12 cellular contexts compared by ENCODE assay signal in the genomic region with DNA sequence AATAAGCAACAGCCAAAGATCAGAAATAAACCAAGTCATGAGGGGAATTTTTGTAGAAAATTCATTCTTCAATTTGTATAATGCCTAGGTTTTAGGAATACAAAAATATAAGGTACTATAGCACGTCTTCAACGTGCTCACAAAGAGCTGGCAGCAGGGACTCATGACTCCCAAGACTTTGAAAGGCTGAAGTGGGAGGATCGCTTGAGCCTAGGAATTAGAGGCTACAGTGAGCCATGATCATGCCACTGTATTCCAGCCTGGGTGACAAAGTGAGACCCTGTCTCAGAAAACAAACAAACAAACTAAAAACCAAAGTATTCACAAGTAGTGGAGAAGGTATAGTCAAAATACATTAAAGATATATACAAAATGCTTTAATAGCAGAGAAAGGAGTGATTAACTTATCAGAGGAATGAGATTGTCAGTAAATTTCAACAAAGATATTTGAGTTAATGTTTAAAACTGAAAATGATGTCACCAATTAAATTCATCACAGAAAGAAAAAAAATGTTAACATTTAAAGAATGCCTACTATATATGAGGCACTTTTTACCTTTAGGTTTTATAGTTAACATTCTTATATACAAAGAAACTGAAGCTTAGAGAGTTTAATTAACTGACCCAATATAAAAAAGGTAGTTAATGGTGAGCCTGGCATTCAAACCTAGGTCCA. TPM values are rescaled to one million over a fixed set of nuclear protein-coding genes. Genes with fewer than 3 reads are reported as not detected.
DNase-seq lines count a peak whose midpoint lies in the region; ATAC-seq and TF ChIP-seq lines count a peak whose summit lies in the region.
"Had no signal": no experiment of that assay in that cellular context is flagged by ENCODE, and none has a peak within 500 bp of the region (broad histone marks: within the 10 kb centered on the region; RNA-seq: fewer than 3 reads in every experiment).

No MANE protein-coding gene starts in this region.

- TF ChIP-seq CTCF in foreskin keratinocyte (conservative IDR thresholded peaks at IDR 0.05) (no peak), body of pancreas (IDR thresholded peaks at IDR 0.05) (no peak)

- H3K27ac Mint-ChIP-seq in activated naive CD4-positive, alpha-beta T cell treated with anti-CD3 and anti-CD28 coated beads for 36 hours: peak overlapping the region; percentile 43
- H3K27ac Mint-ChIP-seq in T-cell: peak overlapping the region in 1 of 2 donors; percentile 50
- peak overlapping the region; percentile 61 for H3K27ac Mint-ChIP-seq in stimulated activated effector memory CD8-positive, alpha-beta T cell treated with anti-CD3 and anti-CD28 coated beads, Interleukin-12 subunit alpha, Interleukin-12 subunit beta, amount 100 ng/mL, for 72 hours

- 70 to 81% methylated on average over 3 of the region's 3 CpGs for WGBS in body of pancreas, 2 donors

- H3K4me3 ChIP-seq in body of pancreas: no peak overlapping the region
- H3K4me3 ChIP-seq: gastrocnemius medialis had no signal

- no peaks in the 10 kb centered on the region for H3K27me3 Mint-ChIP-seq in activated naive CD4-positive, alpha-beta T cell treated with anti-CD3 and anti-CD28 coated beads for 36 hours (ENCODE audit: low read depth)
- no peaks in the 10 kb centered on the region for H3K27me3 Mint-ChIP-seq in T-cell

- no peaks in the 10 kb centered on the region for H3K36me3 ChIP-seq in body of pancreas (replicated peaks in 1 of 2; ENCODE audit: insufficient read depth in 1 of 2, low read depth in 2 of 2)
- H3K36me3 ChIP-seq: gastrocnemius medialis had no signal

- H3K36me3 Mint-ChIP-seq in activated naive CD4-positive, alpha-beta T cell treated with anti-CD3 and anti-CD28 coated beads for 36 hours (ENCODE audit: low read depth): peaks cover 17% of the 10 kb centered on the region
- H3K36me3 Mint-ChIP-seq in T-cell: peaks cover 15% of the 10 kb centered on the region
- H3K36me3 Mint-ChIP-seq in stimulated activated effector memory CD8-positive, alpha-beta T cell treated with anti-CD3 and anti-CD28 coated beads, Interleukin-12 subunit alpha, Interleukin-12 subunit beta, amount 100 ng/mL, for 72 hours: peaks cover 74% of the 10 kb centered on the region

- DNase-seq in activated naive CD4-positive, alpha-beta T cell treated with anti-CD3 and anti-CD28 coated beads for 36 hours: no peak
- no peak for DNase-seq in activated naive CD4-positive, alpha-beta T cell treated with anti-CD3 and anti-CD28 coated beads, Interleukin-2, amount 50 U/mL, for 16 hours
- DNase-seq in T-cell (no peak), foreskin keratinocyte (no peak), body of pancreas (no peak)
- DNase-seq in stimulated activated effector memory CD8-positive, alpha-beta T cell treated with anti-CD3 and anti-CD28 coated beads, Interleukin-12 subunit alpha, Interleukin-12 subunit beta, amount 100 ng/mL, for 72 hours (ENCODE audit: low spot score in 2 of 2): no peak
- DNase-seq in activated CD8-positive, alpha-beta memory T cell treated with anti-CD3 and anti-CD28 coated beads, Interleukin-2, amount 50 U/mL, for 48 hours: no peak
- DNase-seq: gastrocnemius medialis, NCI-H1092, NCI-H524 had no signal

- H3K9me3 Mint-ChIP-seq in activated naive CD4-positive, alpha-beta T cell treated with anti-CD3 and anti-CD28 coated beads for 36 hours: no peaks in the 10 kb centered on the region
- no peaks in the 10 kb centered on the region for H3K9me3 Mint-ChIP-seq in T-cell
- no peaks in the 10 kb centered on the region for H3K9me3 Mint-ChIP-seq in stimulated activated effector memory CD8-positive, alpha-beta T cell treated with anti-CD3 and anti-CD28 coated beads, Interleukin-12 subunit alpha, Interleukin-12 subunit beta, amount 100 ng/mL, for 72 hours

- H3K27ac ChIP-seq in foreskin keratinocyte (no peak overlapping the region), body of pancreas (no peak overlapping the region)

- H3K4me1 Mint-ChIP-seq in activated naive CD4-positive, alpha-beta T cell treated with anti-CD3 and anti-CD28 coated beads for 36 hours (ENCODE audit: low read depth): peaks cover 57% of the 10 kb centered on the region
- peaks cover 70 to 87% (median 85%) of the 10 kb centered on the region in 3 donors for H3K4me1 Mint-ChIP-seq in T-cell
- peaks cover 67% of the 10 kb centered on the region for H3K4me1 Mint-ChIP-seq in stimulated activated effector memory CD8-positive, alpha-beta T cell treated with anti-CD3 and anti-CD28 coated beads, Interleukin-12 subunit alpha, Interleukin-12 subunit beta, amount 100 ng/mL, for 72 hours

- ATAC-seq in T-cell (replicated peaks in 1 of 4) (no peak), foreskin keratinocyte (peak; percentile 40), body of pancreas (no peak)
- no peak for ATAC-seq in stimulated activated effector memory CD8-positive, alpha-beta T cell treated with anti-CD3 and anti-CD28 coated beads, Interleukin-12 subunit alpha, Interleukin-12 subunit beta, amount 100 ng/mL, for 72 hours
- ATAC-seq in activated CD4-positive, CD25-positive, alpha-beta regulatory T cell treated with anti-CD3 and anti-CD28 coated beads, Interleukin-2, amount 50 U/mL, for 24 hours: no peak
- ATAC-seq: gastrocnemius medialis, sciatic nerve had no signal

- intact Hi-C loops in activated naive CD4-positive, alpha-beta T cell treated with anti-CD3 and anti-CD28 coated beads for 36 hours (cut with micrococcal nuclease): no loop called here
- intact Hi-C loops in body of pancreas (cut with DNase I): no loop called here

- CTCF ChIA-PET in activated naive CD4-positive, alpha-beta T cell treated with anti-CD3 and anti-CD28 coated beads for 36 hours (lab: Charles Lee): no interaction called here
- CTCF ChIA-PET in T-cell (lab: Charles Lee): no interaction called here

- H3K4me1 ChIP-seq in foreskin keratinocyte (peaks cover 9% of the 10 kb centered on the region), body of pancreas (peaks cover 54% of the 10 kb centered on the region)

- POLR2A ChIA-PET in T-cell (lab: Charles Lee): interaction anchor here (0.6 to 1.4 kb wide), 3 partner anchors 9 to 22 kb away, joined by 3 to 8 read pairs (median 7); no protein-coding TSS in a partner anchor

- no peak for TF ChIP-seq POLR2A in body of pancreas (IDR thresholded peaks at IDR 0.05)

- H3K4me3 Mint-ChIP-seq in activated naive CD4-positive, alpha-beta T cell treated with anti-CD3 and anti-CD28 coated beads for 36 hours: peak overlapping the region; percentile 39
- peak overlapping the region; percentile 64 to 100 (median 72) for H3K4me3 Mint-ChIP-seq in T-cell
- H3K4me3 Mint-ChIP-seq in stimulated activated effector memory CD8-positive, alpha-beta T cell treated with anti-CD3 and anti-CD28 coated beads, Interleukin-12 subunit alpha, Interleukin-12 subunit beta, amount 100 ng/mL, for 72 hours: peak overlapping the region; percentile 99

- no peaks in the 10 kb centered on the region for H3K9me3 ChIP-seq in body of pancreas
- H3K9me3 ChIP-seq: gastrocnemius medialis had no signal

- H3K27me3 ChIP-seq in foreskin keratinocyte (no peaks in the 10 kb centered on the region), body of pancreas (no peaks in the 10 kb centered on the region)
- H3K27me3 ChIP-seq: gastrocnemius medialis had no signal

RNA-seq across cellular contexts. Expression of a gene that starts 3.2 kb away (rescaled TPM):
- 10 to 100 TPM; 61.1 to 63.2 TPM for total RNA-seq in activated naive CD4-positive, alpha-beta T cell treated with anti-CD3 and anti-CD28 coated beads for 36 hours
- total RNA-seq in T-cell: 10 to 100 TPM; 54.5 to 79.8 (median 76.2) TPM
- total RNA-seq in foreskin keratinocyte: 29.3 and 30.2 TPM in 2 replicates
- polyA plus RNA-seq in foreskin keratinocyte: 15.4 and 18.9 TPM in 2 replicates
- total RNA-seq in body of pancreas: 10 to 100 TPM; 31.6 to 37.1 TPM

RNA-seq across cellular contexts. Expression of a gene that starts 50.1 kb away (rescaled TPM):
- 10 to 100 TPM; 67.6 to 70.8 TPM for total RNA-seq in activated naive CD4-positive, alpha-beta T cell treated with anti-CD3 and anti-CD28 coated beads for 36 hours
- total RNA-seq in T-cell (10 to 100 TPM; 22.3 to 28.9 (median 27.4) TPM), foreskin keratinocyte (23.0 and 25.9 TPM in 2 replicates), body of pancreas (1 to 10 TPM; 4.6 to 7.5 TPM)
- 18.5 and 22.2 TPM in 2 replicates for polyA plus RNA-seq in foreskin keratinocyte

Comparison
In these comparisons a context has a peak if more than half of its experiments do, and no peak if none do; other contexts are left out.
1. H3K4me3 Mint-ChIP-seq: peak in every context shown above with its lines; median percentile 99 in stimulated activated effector memory CD8-positive, alpha-beta T cell treated with anti-CD3 and anti-CD28 coated beads, Interleukin-12 subunit alpha, Interleukin-12 subunit beta, amount 100 ng/mL, for 72 hours; 72 in T-cell; 39 in activated naive CD4-positive, alpha-beta T cell treated with anti-CD3 and anti-CD28 coated beads for 36 hours.